ENCODE assay signal across 8 cellular contexts in the genomic region with DNA sequence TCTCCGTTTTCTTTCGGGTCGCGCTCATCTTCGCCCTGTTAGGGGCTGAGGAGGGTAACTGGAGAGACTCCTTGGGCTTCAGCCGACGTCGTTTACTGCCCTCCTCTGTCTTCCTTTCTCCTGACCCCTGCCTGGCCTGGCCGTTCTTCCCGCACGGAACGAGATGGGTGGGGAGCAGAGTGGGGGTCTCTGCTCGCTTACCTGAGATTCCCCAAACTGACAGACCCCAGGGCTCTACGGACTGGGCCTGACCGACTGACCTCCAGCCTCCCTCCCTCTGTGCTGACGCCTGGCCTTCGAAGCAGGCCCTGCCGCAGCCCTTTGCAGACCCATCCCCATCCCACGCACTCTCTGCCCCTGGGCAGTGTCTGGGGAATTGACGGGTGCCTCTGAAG. TPM values are rescaled to one million over a fixed set of nuclear protein-coding genes. Genes with fewer than 3 reads are reported as not detected.
DNase-seq lines count a peak whose midpoint lies in the region; ATAC-seq and TF ChIP-seq lines count a peak whose summit lies in the region.

No MANE protein-coding gene starts in this region.

- H3K4me3 ChIP-seq in heart left ventricle, result peak overlapping the region; percentile 70 to 99 (median 96)

- CTCF ChIA-PET in CD4-positive, alpha-beta T cell (lab: Charles Lee), result no interaction called here

- no peak for TF ChIP-seq POLR2A in heart left ventricle (IDR thresholded peaks at IDR 0.05)

- H3K9me3 Mint-ChIP-seq in CD4-positive, alpha-beta T cell, result peaks cover 2% of the 10 kb centered on the region

- no peak for ATAC-seq in CD4-positive, alpha-beta T cell (ENCODE audit: poor library complexity)
- ATAC-seq in HG02943 (IDR thresholded peaks at IDR 0.05; ENCODE audit: low read depth, unreplicated experiment) (peak; percentile 9), heart left ventricle (peak in 2 of 4 donors; percentile 5 to 20), sciatic nerve (peak; percentile 11), GM21360 (IDR thresholded peaks at IDR 0.05; ENCODE audit: unreplicated experiment) (no peak)

- peaks cover 33% of the 10 kb centered on the region for H3K36me3 Mint-ChIP-seq in CD4-positive, alpha-beta T cell (ENCODE audit: low read depth)

- POLR2A ChIA-PET in CD4-positive, alpha-beta T cell (lab: Charles Lee), result interaction anchor here (0.6 to 2.0 kb wide), 9 partner anchors 20 to 756 kb away, joined by 3 to 12 read pairs (median 5); a partner anchor contains a TSS

- H3K27me3 Mint-ChIP-seq in CD4-positive, alpha-beta T cell, result no peaks in the 10 kb centered on the region

- H3K27me3 ChIP-seq in CD4-positive, alpha-beta T cell (ENCODE audit: control insufficient read depth, insufficient read depth, low read length), result no peaks in the 10 kb centered on the region
- H3K27me3 ChIP-seq in heart left ventricle, result no peaks in the 10 kb centered on the region

- peaks cover 45% of the 10 kb centered on the region for H3K4me1 Mint-ChIP-seq in CD4-positive, alpha-beta T cell (ENCODE audit: low read depth)

- H3K27ac ChIP-seq in CD4-positive, alpha-beta T cell (ENCODE audit: low read depth, low read length), result peak overlapping the region; percentile 59
- H3K27ac ChIP-seq in heart left ventricle, result peak overlapping the region; percentile 53 to 96 (median 88)

- 0 to 1% (median 0%) methylated on average over 14 to 20 of the region's 20 CpGs for WGBS in heart left ventricle, 4 donors

- H3K4me1 ChIP-seq in heart left ventricle, result peaks cover 0 to 35% (median 14%) of the 10 kb centered on the region in 12 donors

- H3K9me3 ChIP-seq in CD4-positive, alpha-beta T cell (ENCODE audit: control insufficient read depth, low read length), result peaks cover 10% of the 10 kb centered on the region
- H3K9me3 ChIP-seq in heart left ventricle, result peaks cover 0 to 12% (median 7%) of the 10 kb centered on the region in 12 donors

- peak overlapping the region; percentile 80 for H3K27ac Mint-ChIP-seq in CD4-positive, alpha-beta T cell

- TF ChIP-seq CTCF in CD4-positive, alpha-beta T cell (IDR thresholded peaks at IDR 0.05), result no peak
- TF ChIP-seq CTCF in heart left ventricle (IDR thresholded peaks at IDR 0.05), result no peak

- peaks cover 0 to 25% (median 21%) of the 10 kb centered on the region in 9 donors for H3K36me3 ChIP-seq in heart left ventricle

- H3K4me3 Mint-ChIP-seq in CD4-positive, alpha-beta T cell, result peak overlapping the region; percentile 95

- intact Hi-C loops in CD4-positive, alpha-beta T cell (cut with DNase I, micrococcal nuclease), result loop anchor here (1.0 to 10.0 kb wide), 8 partner anchors 44 to 1282 kb away; a partner anchor contains a TSS
- intact Hi-C loops in heart left ventricle (cut with DNase I), result loop anchor here in 4 of 10 donors (5.0 kb wide), 2 partner anchors 47 to 672 kb away; a partner anchor contains a TSS
- intact Hi-C loops in sciatic nerve (cut with DNase I), result no loop called here

- DNase-seq in CD4-positive, alpha-beta T cell, result peak in 2 of 10 experiments; percentile 1 to 10
- DNase-seq in activated CD8-positive, alpha-beta memory T cell treated with anti-CD3 and anti-CD28 coated beads, Interleukin-2, amount 50 U/mL, for 4 hours, result peak; percentile 21
- DNase-seq in heart left ventricle (peak in 2 of 5 donors; percentile 16 to 46), sciatic nerve (ENCODE audit: low spot score) (no peak), SIG-M5 (lab: John Stamatoyannopoulos, UW) (no peak), AG08395 (ENCODE audit: low spot score) (no peak)

RNA-seq across cellular contexts. Expression of a gene that starts 0.4 kb away (rescaled TPM):
- total RNA-seq in CD4-positive, alpha-beta T cell, result 1 to 10 TPM; 5.2 to 6.8 TPM
- total RNA-seq in heart left ventricle (10 to 100 TPM; 18.1 to 25.9 (median 23.6) TPM), sciatic nerve (32.5 TPM)
- polyA plus RNA-seq in heart left ventricle, result 10 to 100 TPM; 22.6 to 22.9 TPM

RNA-seq across cellular contexts. Expression of a gene that starts 46.1 kb away (rescaled TPM):
- total RNA-seq in CD4-positive, alpha-beta T cell, result 1 to 10 TPM; 4.5 to 4.9 TPM
- 100 to 1,000 TPM in 8 of 9 donors, 10 to 100 TPM in 1; 92.7 to 327 (median 114) TPM for total RNA-seq in heart left ventricle
- 100 to 1,000 TPM in 1 of 2 donors, 10 to 100 TPM in 1; 78.8 to 106 TPM for polyA plus RNA-seq in heart left ventricle
- total RNA-seq in sciatic nerve, result 118 TPM

Comparison
In these comparisons a context has a peak if more than half of its experiments do, and no peak if none do; other contexts are left out.
1. ATAC-seq: peak in HG02943 (single experiment) and sciatic nerve (single experiment); none in CD4-positive, alpha-beta T cell (single experiment) and GM21360 (single experiment).
2. RNA of a gene that starts 46.1 kb away (total RNA-seq): 118 TPM in sciatic nerve (single experiment) and 92.7 to 327 TPM in heart left ventricle; 4.5 to 4.9 TPM in CD4-positive, alpha-beta T cell; every median in the first group is over 10 times any median in the second.